1 cellular context compared by ENCODE assay signal in the genomic region with DNA sequence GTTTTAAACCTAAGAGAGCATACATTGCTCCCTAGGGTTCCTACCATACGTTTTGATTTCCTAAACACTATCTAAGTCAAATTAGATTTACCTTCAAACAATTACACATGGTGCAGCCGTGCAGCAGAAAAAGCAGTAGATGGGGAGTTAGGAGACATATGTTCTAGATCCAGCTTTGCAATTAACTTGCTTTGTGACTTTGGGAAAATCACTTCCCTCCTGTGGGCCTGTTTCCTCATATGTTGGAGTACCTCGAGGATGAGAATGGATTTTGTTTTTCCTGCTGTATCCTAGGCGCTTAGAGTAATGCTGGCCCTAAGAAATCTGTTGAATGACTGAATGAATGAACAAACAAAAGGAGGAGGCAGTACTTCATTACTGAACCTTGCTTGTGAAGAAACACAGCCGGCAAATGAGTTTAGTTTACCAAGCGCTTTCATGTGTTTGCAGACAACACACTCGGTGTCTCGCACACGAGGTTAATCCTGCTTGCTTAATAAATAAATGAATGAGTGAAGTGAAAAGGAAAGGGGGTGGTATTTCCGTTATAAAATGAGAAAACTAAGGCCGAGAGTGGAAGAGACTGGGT.
TF ChIP-seq lines count a peak whose summit lies in the region.

No MANE protein-coding gene starts in this region.

TF ChIP-seq in endothelial cell of umbilical vein, 7 proteins besides CTCF, POLR2A, EP300 and RAD21:
- TF ChIP-seq FOS (IDR thresholded peaks at IDR 0.05; ENCODE audit: borderline replicate concordance, insufficient read depth, low read length) (no peak), JUN (IDR thresholded peaks at IDR 0.05; ENCODE audit: borderline replicate concordance, insufficient read depth, insufficient read length, low read depth) (no peak), POLR2AphosphoS5 (IDR thresholded peaks at IDR 0.05; ENCODE audit: insufficient read depth, low read depth, low read length) (no peak), EZH2 (IDR thresholded peaks at IDR 0.05; ENCODE audit: borderline replicate concordance, low read depth, low read length, severe bottlenecking) (no peak), MYC (IDR thresholded peaks at IDR 0.05; ENCODE audit: low read depth, low read length) (no peak), GATA2 (IDR thresholded peaks at IDR 0.05; ENCODE audit: insufficient read depth, insufficient read length, low read depth, low read length) (no peak)
- TF ChIP-seq, protein P1, sequence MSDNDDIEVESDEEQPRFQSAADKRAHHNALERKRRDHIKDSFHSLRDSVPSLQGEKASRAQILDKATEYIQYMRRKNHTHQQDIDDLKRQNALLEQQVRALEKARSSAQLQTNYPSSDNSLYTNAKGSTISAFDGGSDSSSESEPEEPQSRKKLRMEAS (IDR thresholded peaks at IDR 0.05; ENCODE audit: insufficient read depth, insufficient read length), result no peak
